In genomic region chr5:177446184-177447065, GRCh38 we compare ENCODE assay signal across 1 cellular context.
TF ChIP-seq lines count a peak whose summit lies in the region.

Gene PRR7, plus strand, starts transcription at chr5:177446814. Its CDS starts 8,254 bp downstream, at chr5:177455068.

TF ChIP-seq in HepG2, 621 proteins besides CTCF, POLR2A, EP300 and RAD21 (continued from another document):
- TF ChIP-seq, protein P1, sequence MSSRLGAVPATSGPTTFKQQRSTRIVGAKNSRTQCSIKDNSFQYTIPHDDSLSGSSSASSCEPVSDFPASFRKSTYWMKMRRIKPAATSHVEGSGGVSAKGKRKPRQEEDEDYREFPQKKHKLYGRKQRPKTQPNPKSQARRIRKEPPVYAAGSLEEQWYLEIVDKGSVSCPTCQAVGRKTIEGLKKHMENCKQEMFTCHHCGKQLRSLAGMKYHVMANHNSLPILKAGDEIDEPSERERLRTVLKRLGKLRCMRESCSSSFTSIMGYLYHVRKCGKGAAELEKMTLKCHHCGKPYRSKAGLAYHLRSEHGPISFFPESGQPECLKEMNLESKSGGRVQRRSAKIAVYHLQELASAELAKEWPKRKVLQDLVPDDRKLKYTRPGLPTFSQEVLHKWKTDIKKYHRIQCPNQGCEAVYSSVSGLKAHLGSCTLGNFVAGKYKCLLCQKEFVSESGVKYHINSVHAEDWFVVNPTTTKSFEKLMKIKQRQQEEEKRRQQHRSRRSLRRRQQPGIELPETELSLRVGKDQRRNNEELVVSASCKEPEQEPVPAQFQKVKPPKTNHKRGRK (CRISPR knock-in tag; IDR thresholded peaks at IDR 0.05): no peak
- TF ChIP-seq RNF219 (CRISPR knock-in tag; IDR thresholded peaks at IDR 0.05) (no peak), HOXD1 (CRISPR knock-in tag; IDR thresholded peaks at IDR 0.05) (no peak), MYC (CRISPR knock-in tag; IDR thresholded peaks at IDR 0.05; ENCODE audit: borderline replicate concordance) (peak; percentile 46), ONECUT2 (CRISPR knock-in tag; IDR thresholded peaks at IDR 0.05) (no peak), ZNF253 (CRISPR knock-in tag; IDR thresholded peaks at IDR 0.05; ENCODE audit: borderline replicate concordance) (no peak; the same call in 1 of the 2 replicates), TBX3 (IDR thresholded peaks at IDR 0.05; ENCODE audit: borderline replicate concordance) (no peak), ZNF564 (CRISPR knock-in tag; IDR thresholded peaks at IDR 0.05) (0 out of 2 replicates have a peak, but pooled peaks have one; percentile 50), TP53 (CRISPR knock-in tag; conservative IDR thresholded peaks at IDR 0.05) (no peak), GATA4 (IDR thresholded peaks at IDR 0.05; ENCODE audit: borderline replicate concordance, low read depth) (no peak), ZNF615 (CRISPR knock-in tag; IDR thresholded peaks at IDR 0.05; ENCODE audit: borderline replicate concordance) (no peak), BHLHE40 (IDR thresholded peaks at IDR 0.05; ENCODE audit: low read length) (0 out of 2 replicates have a peak, but pooled peaks have one; percentile 16), ZNF205 (CRISPR knock-in tag; IDR thresholded peaks at IDR 0.05) (no peak), PCBP1 (IDR thresholded peaks at IDR 0.05; ENCODE audit: borderline replicate concordance, low read depth, low read length) (no peak)
- TF ChIP-seq, protein P2, sequence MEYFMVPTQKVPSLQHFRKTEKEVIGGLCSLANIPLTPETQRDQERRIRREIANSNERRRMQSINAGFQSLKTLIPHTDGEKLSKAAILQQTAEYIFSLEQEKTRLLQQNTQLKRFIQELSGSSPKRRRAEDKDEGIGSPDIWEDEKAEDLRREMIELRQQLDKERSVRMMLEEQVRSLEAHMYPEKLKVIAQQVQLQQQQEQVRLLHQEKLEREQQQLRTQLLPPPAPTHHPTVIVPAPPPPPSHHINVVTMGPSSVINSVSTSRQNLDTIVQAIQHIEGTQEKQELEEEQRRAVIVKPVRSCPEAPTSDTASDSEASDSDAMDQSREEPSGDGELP (IDR thresholded peaks at IDR 0.05; ENCODE audit: borderline replicate concordance, low read depth): no peak
